ENCODE assay signal across 8 cellular contexts in genomic region chr1:34928865-34929496, GRCh38. TPM values are rescaled to one million over a fixed set of nuclear protein-coding genes. Genes with fewer than 3 reads are reported as not detected.
DNase-seq lines count a peak whose midpoint lies in the region; ATAC-seq and TF ChIP-seq lines count a peak whose summit lies in the region.

No MANE protein-coding gene starts in this region.

- H3K36me3 Mint-ChIP-seq in CD8-positive, alpha-beta T cell: no peaks in the 10 kb centered on the region
- no peaks in the 10 kb centered on the region for H3K36me3 Mint-ChIP-seq in IgD-negative memory B cell
- H3K36me3 Mint-ChIP-seq in brain: no peaks in the 10 kb centered on the region

- peaks cover 13% of the 10 kb centered on the region for H3K4me1 ChIP-seq in CD8-positive, alpha-beta T cell (ENCODE audit: insufficient read depth, low read length)

- H3K27me3 ChIP-seq in CD8-positive, alpha-beta T cell (ENCODE audit: insufficient read depth, low read length): peaks cover 26% of the 10 kb centered on the region
- H3K27me3 ChIP-seq in neural cell (ENCODE audit: insufficient read depth, low read depth, low read length): peaks cover 29% of the 10 kb centered on the region

- intact Hi-C loops in CD8-positive, alpha-beta T cell (cut with DNase I, micrococcal nuclease): no loop called here

- H3K4me2 ChIP-seq in neural cell (ENCODE audit: low read length): peak overlapping the region; percentile 73

- peak; percentile 12 for TF ChIP-seq RAD21 in neural cell (conservative IDR thresholded peaks at IDR 0.05)

- H3K9me2 ChIP-seq in neural cell (ENCODE audit: insufficient read depth, low read length): no peaks in the 10 kb centered on the region

- no peak for TF ChIP-seq EP300 in neural cell (conservative IDR thresholded peaks at IDR 0.05; ENCODE audit: poor library complexity, severe bottlenecking)

- H4K20me1 ChIP-seq in neural cell (ENCODE audit: insufficient read depth): no peaks in the 10 kb centered on the region

- H3K9me3 Mint-ChIP-seq in CD8-positive, alpha-beta T cell: no peaks in the 10 kb centered on the region
- H3K9me3 Mint-ChIP-seq in IgD-negative memory B cell: peaks cover 0 to 2% (median 0%) of the 10 kb centered on the region in 3 donors
- H3K9me3 Mint-ChIP-seq in brain: peaks cover 0 to 6% (median 0%) of the 10 kb centered on the region in 5 experiments

- H3K27ac ChIP-seq in CD8-positive, alpha-beta T cell (ENCODE audit: low read depth, low read length): no peak overlapping the region
- H3K27ac ChIP-seq in neural cell (ENCODE audit: low read length): no peak overlapping the region

- DNase-seq in CD8-positive, alpha-beta T cell: no peak
- DNase-seq in globus pallidus (ENCODE audit: low spot score): no peak
- no peak for DNase-seq in stimulated activated CD4-positive, alpha-beta T cell treated with anti-CD3 and anti-CD28 coated beads, Interleukin-12 subunit alpha, Interleukin-12 subunit beta, amount 100 ng/mL, for 4 hours

- peak overlapping the region; percentile 3 for H2AFZ ChIP-seq in neural cell (ENCODE audit: low read depth, low read length)

- H3K4me1 Mint-ChIP-seq in CD8-positive, alpha-beta T cell (ENCODE audit: low read depth): peaks cover 6% of the 10 kb centered on the region
- H3K4me1 Mint-ChIP-seq in IgD-negative memory B cell: peaks cover 0 to 8% (median 4%) of the 10 kb centered on the region in 3 donors
- peaks cover 54% of the 10 kb centered on the region for H3K4me1 Mint-ChIP-seq in brain

- H3K9me3 ChIP-seq in CD8-positive, alpha-beta T cell (ENCODE audit: low read length): no peaks in the 10 kb centered on the region
- H3K9me3 ChIP-seq in neural cell (ENCODE audit: low read length): no peaks in the 10 kb centered on the region

- no peak for TF ChIP-seq CTCF in CD8-positive, alpha-beta T cell (IDR thresholded peaks at IDR 0.05)
- TF ChIP-seq CTCF in brain (conservative IDR thresholded peaks at IDR 0.05) (no peak), neural cell (IDR thresholded peaks at IDR 0.05; ENCODE audit: poor library complexity, severe bottlenecking) (no peak)

- H3F3A ChIP-seq in neural cell (ENCODE audit: insufficient read depth, low read length, poor library complexity, severe bottlenecking): no peaks in the 10 kb centered on the region

- no peaks in the 10 kb centered on the region for H3K36me3 ChIP-seq in CD8-positive, alpha-beta T cell (ENCODE audit: insufficient read depth, low read length)
- no peaks in the 10 kb centered on the region for H3K36me3 ChIP-seq in neural cell (ENCODE audit: insufficient read depth, low read length)

- peak; percentile 24 for ATAC-seq in CD8-positive, alpha-beta T cell
- ATAC-seq in GM19467 (IDR thresholded peaks at IDR 0.05; ENCODE audit: unreplicated experiment) (no peak), HG03460 (IDR thresholded peaks at IDR 0.05; ENCODE audit: unreplicated experiment) (no peak)

- peak overlapping the region; percentile 83 for H3K4me3 Mint-ChIP-seq in CD8-positive, alpha-beta T cell
- H3K4me3 Mint-ChIP-seq in IgD-negative memory B cell: peak overlapping the region; percentile 8 to 98 (median 91)
- peak overlapping the region; percentile 92 to 94 (median 93) for H3K4me3 Mint-ChIP-seq in brain

- no peak overlapping the region for H3K27ac Mint-ChIP-seq in CD8-positive, alpha-beta T cell
- H3K27ac Mint-ChIP-seq in IgD-negative memory B cell: peak overlapping the region in 2 of 3 donors; percentile 6 to 59
- peak overlapping the region; percentile 23 to 93 (median 84) for H3K27ac Mint-ChIP-seq in brain

- H3K79me2 ChIP-seq in neural cell (replicated peaks; ENCODE audit: insufficient read depth, low read length): no peaks in the 10 kb centered on the region

- peaks cover 59% of the 10 kb centered on the region for H3K27me3 Mint-ChIP-seq in CD8-positive, alpha-beta T cell (ENCODE audit: low read depth)
- H3K27me3 Mint-ChIP-seq in IgD-negative memory B cell (peaks cover 36% of the 10 kb centered on the region), brain (peaks cover 52% of the 10 kb centered on the region)

- POLR2A ChIA-PET in CD8-positive, alpha-beta T cell (lab: Charles Lee): interaction anchor here (1.2 kb wide), 1 partner anchor 9 kb away, joined by 3 read pairs; no protein-coding TSS in a partner anchor

- H3K9ac ChIP-seq in neural cell (ENCODE audit: low read length): peak overlapping the region; percentile 74

- peak overlapping the region; percentile 24 for H3K4me3 ChIP-seq in CD8-positive, alpha-beta T cell (ENCODE audit: low read depth, low read length)
- peak overlapping the region; percentile 90 for H3K4me3 ChIP-seq in neural cell (ENCODE audit: low read length)

- CTCF ChIA-PET in CD8-positive, alpha-beta T cell (lab: Charles Lee): interaction anchor here (1.1 kb wide), 1 partner anchor 62 kb away, joined by 3 read pairs; no protein-coding TSS in a partner anchor

TF ChIP-seq in neural cell, 6 proteins besides CTCF, POLR2A, EP300 and RAD21:
- TF ChIP-seq MXI1 (conservative IDR thresholded peaks at IDR 0.05; ENCODE audit: poor library complexity, severe bottlenecking) (peak; percentile 77), SMC3 (conservative IDR thresholded peaks at IDR 0.05; ENCODE audit: poor library complexity) (peak; percentile 32), POLR2AphosphoS5 (IDR thresholded peaks at IDR 0.05) (peak; percentile 4), EZH2 (IDR thresholded peaks at IDR 0.05; ENCODE audit: borderline replicate concordance, insufficient read depth, low read length, poor library complexity, severe bottlenecking) (no peak)
TF ChIP-seq in neural cell: peak in this region for 3.

RNA-seq across cellular contexts. Expression of gene DLGAP3, which starts 0.5 kb away (rescaled TPM):
- under 1 TPM; 0.44 to 0.76 TPM for total RNA-seq in CD8-positive, alpha-beta T cell
- polyA plus RNA-seq in IgD-negative memory B cell (0.33 TPM), brain (ENCODE audit: insufficient read depth, low read depth, low replicate concordance) (24.0 TPM), neural cell (2.9 and 4.7 TPM in 2 replicates)
- polyA minus RNA-seq in neural cell: 14.5 and 14.6 TPM in 2 replicates

RNA-seq across cellular contexts. Expression of gene TMEM35B, which starts 56.2 kb away (rescaled TPM):
- total RNA-seq in CD8-positive, alpha-beta T cell: 1 to 10 TPM; 1.0 to 2.6 TPM
- 70.7 TPM for polyA plus RNA-seq in IgD-negative memory B cell
- 18.5 TPM for polyA plus RNA-seq in brain (ENCODE audit: insufficient read depth, low read depth, low replicate concordance)
- 1.3 TPM in 1 of 2 replicates, not detected in the other for polyA plus RNA-seq in neural cell
- polyA minus RNA-seq in neural cell: not detected in 2 replicates
